Comparison of ENCODE assay signal across 8 cellular contexts in the genomic region with DNA sequence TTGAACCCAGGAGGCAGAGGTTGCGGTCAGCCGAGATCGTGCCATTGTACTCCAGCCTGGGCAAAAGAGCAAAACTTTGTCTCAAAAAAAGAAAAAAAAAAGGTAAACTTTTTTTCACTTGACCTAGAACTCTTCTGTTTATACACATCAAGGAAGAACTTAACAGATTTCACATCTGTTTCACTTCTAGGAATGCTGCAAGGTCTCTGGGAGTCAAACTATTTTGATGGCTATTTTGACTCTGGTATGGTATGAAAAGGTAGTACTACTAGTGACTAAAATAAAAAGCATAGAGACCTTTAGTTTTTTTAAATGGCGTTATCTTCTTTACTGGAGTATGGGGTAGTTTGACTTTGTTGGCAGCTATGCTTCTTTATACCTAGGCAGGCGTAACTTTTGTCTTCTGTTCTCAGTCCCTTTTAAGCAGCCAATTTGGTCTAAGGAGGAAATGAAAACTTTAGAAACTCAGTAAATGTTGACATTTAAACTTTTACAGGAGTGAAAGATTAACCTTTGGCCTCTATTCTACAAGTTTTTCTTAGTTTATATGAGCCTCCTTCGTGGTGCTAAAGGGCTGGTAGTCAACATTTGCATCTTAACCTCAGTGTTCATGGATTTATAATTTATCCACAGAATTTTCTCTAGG. TPM values are rescaled to one million over a fixed set of nuclear protein-coding genes. Genes with fewer than 3 reads are reported as not detected.
A peak's percentile ranks its signal among the peaks of the same experiment; 100 is the strongest.
DNase-seq lines count a peak whose midpoint lies in the region; ATAC-seq, FAIRE-seq and TF ChIP-seq lines count a peak whose summit lies in the region.
"Not testable (repeated sequence)": the region's sequence is repeated elsewhere in the genome, so short reads cannot be mapped to it uniquely, and the experiment has no call there.

No MANE protein-coding gene starts in this region.

- H3K36me3 ChIP-seq in Caco-2 (ENCODE audit: control insufficient read depth, insufficient read depth, low read length); GM12878 (ENCODE audit: control insufficient read depth in 2 of 2, insufficient read depth in 2 of 2, low read length in 1 of 2); HepG2 (replicated peaks in 1 of 2; ENCODE audit: control insufficient read depth in 1 of 2, insufficient read depth in 2 of 2, low read length in 2 of 2); small intestine (ENCODE audit: control insufficient read depth in 2 of 2, insufficient read depth in 2 of 2, low read length in 2 of 2): not testable (repeated sequence)

- RAD21 ChIA-PET in GM12878 (lab: Charles Lee; ENCODE audit: unreplicated experiment) = not testable (repeated sequence)

- CTCF ChIA-PET in Caco-2 (lab: Charles Lee); activated B cell treated with CpG ODN at 0.5 μM for 24 hours (lab: Charles Lee); HepG2 (lab: Yijun Ruan, JAX; ENCODE audit: low intra/inter-chr PET ratio, low total read pairs): not testable (repeated sequence)
- CTCF ChIA-PET in GM12878 (lab: Yijun Ruan, JAX) = interaction anchor here (1.7 kb wide), 1 partner anchor 83 kb away, joined by 4 read pairs; a partner anchor contains a TSS

- TF ChIP-seq POLR2A in GM12878 (IDR thresholded peaks at IDR 0.05; ENCODE audit: low read depth, low read length); HepG2 (IDR thresholded peaks at IDR 0.05; ENCODE audit: insufficient read depth in 1 of 2, low read depth in 2 of 2, low read length in 2 of 2): not testable (repeated sequence)

- POLR2A ChIA-PET in Caco-2 (lab: Charles Lee); activated B cell treated with CpG ODN at 0.5 μM for 24 hours (lab: Charles Lee); GM12878 (lab: Charles Lee); HepG2 (lab: Yijun Ruan, JAX): not testable (repeated sequence)

- TF ChIP-seq RAD21 in GM12878 (IDR thresholded peaks at IDR 0.05; ENCODE audit: insufficient read depth, low read depth, low read length); HepG2 (CRISPR knock-in tag; IDR thresholded peaks at IDR 0.05): not testable (repeated sequence)

- peak in 1 of 2 experiments; percentile 6 for DNase-seq in Caco-2
- not testable (repeated sequence) for DNase-seq in GM19239 (ENCODE audit: insufficient read length, low spot score); activated B cell treated with CpG ODN at 0.5 μM for 24 hours; GM12878 (ENCODE audit: low read depth, low spot score); HepG2 (ENCODE audit: low spot score)
- DNase-seq in small intestine = peak; percentile 1

- FAIRE-seq in GM19239 (lab: Jason Lieb, UNC) (peak; percentile 74), HepG2 (lab: Jason Lieb, UNC) (peak; percentile 23)
- not testable (repeated sequence) for FAIRE-seq in GM12878 (lab: Jason Lieb, UNC); small intestine (lab: Jason Lieb, UNC)

- not testable (repeated sequence) for TF ChIP-seq CTCF in Caco-2 (IDR thresholded peaks at IDR 0.05; ENCODE audit: insufficient read depth in 1 of 2, low read depth in 1 of 2, low read length in 1 of 2, severe bottlenecking in 1 of 2, unreplicated experiment in 1 of 2); activated B cell treated with CpG ODN at 0.5 μM for 24 hours (IDR thresholded peaks at IDR 0.05); GM12878 (IDR thresholded peaks at IDR 0.05 in 2 of 3, conservative IDR thresholded peaks at IDR 0.05 in 1 of 3; ENCODE audit: control insufficient read depth in 2 of 3, extremely low read depth in 1 of 3, insufficient read depth in 1 of 3, low read depth in 3 of 3, low read length in 3 of 3); HepG2 (CRISPR knock-in tag; IDR thresholded peaks at IDR 0.05)

- not testable (repeated sequence) for H3K9me3 ChIP-seq in Caco-2; GM12878 (replicated peaks; ENCODE audit: control insufficient read depth, insufficient read depth, low read length); HepG2 (ENCODE audit: low read length); small intestine (ENCODE audit: control insufficient read depth, low read depth)

- SMC1A ChIA-PET in GM12878 (lab: Charles Lee; ENCODE audit: uncharacterized antibody, unreplicated experiment) = interaction anchor here (0.6 to 1.0 kb wide), 2 partner anchors 53 to 643 kb away, joined by 3 read pairs; no protein-coding TSS in a partner anchor

- H4K20me1 ChIP-seq in GM12878 (ENCODE audit: control insufficient read depth, insufficient read depth) = not testable (repeated sequence)
- peaks cover 30% of the 10 kb centered on the region for H4K20me1 ChIP-seq in HepG2 (ENCODE audit: insufficient read depth, low read length)

- not testable (repeated sequence) for H3K36me3 Mint-ChIP-seq in Caco-2 (ENCODE audit: insufficient read depth, unreplicated experiment); activated B cell treated with CpG ODN at 0.5 μM for 24 hours (ENCODE audit: low read depth)

- in situ Hi-C loops in GM12878 (cut with MboI); HepG2 (cut with HindIII; ENCODE audit: extremely low pct_ligation_motif_present, low pct_unique_long_range_greater_than_20kb): not testable (repeated sequence)

- H3K27me3 Mint-ChIP-seq in Caco-2 (ENCODE audit: insufficient read depth, unreplicated experiment); activated B cell treated with CpG ODN at 0.5 μM for 24 hours: not testable (repeated sequence)

- not testable (repeated sequence) for BruUV-seq in Caco-2 (replicated peaks; lab: Mats Ljungman, UMichigan); GM12878 (replicated peaks; lab: Mats Ljungman, UMichigan); HepG2 (replicated peaks; lab: Mats Ljungman, UMichigan)

- not testable (repeated sequence) for H3K27me3 ChIP-seq in Caco-2 (replicated peaks; ENCODE audit: control insufficient read depth, insufficient read depth, low read length); GM12878 (replicated peaks in 1 of 2; ENCODE audit: control insufficient read depth in 2 of 2, insufficient read depth in 2 of 2, low read length in 1 of 2); HepG2 (ENCODE audit: control insufficient read depth in 1 of 2, insufficient read depth in 2 of 2, low read length in 2 of 2); small intestine (ENCODE audit: control insufficient read depth in 2 of 2, insufficient read depth in 2 of 2, low read length in 2 of 2)

- 84% methylated on average over 6 of the region's 6 CpGs for WGBS in GM12878 (ENCODE audit: insufficient coverage, insufficient replicate concordance, low lambda C conversion rate, missing lambda C conversion rate)
- 73% methylated on average over 6 of the region's 6 CpGs for WGBS in HepG2 (ENCODE audit: low lambda C conversion rate)
- WGBS in small intestine, 3 donors = 44 to 46% (median 45%) methylated on average over 6 of the region's 6 CpGs

- H3K9ac ChIP-seq in GM12878 (ENCODE audit: control insufficient read depth, insufficient read depth, low read length); HepG2 (ENCODE audit: insufficient read depth, low read depth, low read length): not testable (repeated sequence)

- H3K27ac ChIP-seq in GM12878 (ENCODE audit: control insufficient read depth, insufficient read depth); HepG2 (ENCODE audit: extremely low read length, insufficient read depth, low read length); small intestine (ENCODE audit: low read depth in 1 of 2, low read length in 1 of 2): not testable (repeated sequence)

- intact Hi-C loops in Caco-2 (cut with micrococcal nuclease; ENCODE audit: unreplicated experiment); activated B cell treated with CpG ODN at 0.5 μM for 24 hours (cut with micrococcal nuclease); GM12878 (cut with micrococcal nuclease; ENCODE audit: unreplicated experiment); HepG2 (cut with micrococcal nuclease; ENCODE audit: unreplicated experiment): not testable (repeated sequence)

- H3K27ac Mint-ChIP-seq in Caco-2 (ENCODE audit: unreplicated experiment) = peak overlapping the region; percentile 49
- H3K27ac Mint-ChIP-seq in activated B cell treated with CpG ODN at 0.5 μM for 24 hours = peak overlapping the region; percentile 46

- H3K4me1 Mint-ChIP-seq in Caco-2 (ENCODE audit: low read depth, unreplicated experiment) = not testable (repeated sequence)
- peaks cover 37% of the 10 kb centered on the region for H3K4me1 Mint-ChIP-seq in activated B cell treated with CpG ODN at 0.5 μM for 24 hours

- not testable (repeated sequence) for TF ChIP-seq EP300 in GM12878 (IDR thresholded peaks at IDR 0.05; ENCODE audit: borderline replicate concordance in 1 of 2, control insufficient read depth in 1 of 2, low read depth in 2 of 2, low read length in 2 of 2); HepG2 (IDR thresholded peaks at IDR 0.05; ENCODE audit: low read depth in 2 of 2, low read length in 2 of 2); HepG2 (CRISPR knock-in tag; IDR thresholded peaks at IDR 0.05; ENCODE audit: borderline replicate concordance)

- peaks cover 26% of the 10 kb centered on the region for H3K79me2 ChIP-seq in GM12878 (ENCODE audit: control insufficient read depth, insufficient read depth, low read length)
- H3K79me2 ChIP-seq in HepG2 (ENCODE audit: insufficient read depth, low read length) = peaks cover 69% of the 10 kb centered on the region

- H3K4me2 ChIP-seq in GM12878 (ENCODE audit: control insufficient read depth, insufficient read depth); HepG2 (ENCODE audit: low read depth, low read length): not testable (repeated sequence)

- H3K4me1 ChIP-seq in Caco-2; GM12878 (ENCODE audit: control insufficient read depth, insufficient read depth, low read length); small intestine (ENCODE audit: control insufficient read depth in 2 of 2, insufficient read depth in 1 of 2, low read depth in 1 of 2, low read length in 1 of 2): not testable (repeated sequence)
- H3K4me1 ChIP-seq in HepG2 (ENCODE audit: insufficient read depth, low read length) = peaks cover 22% of the 10 kb centered on the region

- H2AFZ ChIP-seq in GM12878 (ENCODE audit: control insufficient read depth, low read depth, low read length); HepG2 (ENCODE audit: low read length): not testable (repeated sequence)

- not testable (repeated sequence) for H3K9me3 Mint-ChIP-seq in Caco-2 (ENCODE audit: unreplicated experiment); activated B cell treated with CpG ODN at 0.5 μM for 24 hours

- H3K4me3 ChIP-seq in Caco-2 (ENCODE audit: low read depth, low read length); GM12878; HepG2 (replicated peaks in 1 of 3; ENCODE audit: insufficient read depth in 1 of 3, low read depth in 2 of 3, low read length in 3 of 3); small intestine (ENCODE audit: low read depth in 1 of 2, low read length in 2 of 2): not testable (repeated sequence)

- H3K4me3 Mint-ChIP-seq in Caco-2 (ENCODE audit: unreplicated experiment) = peak overlapping the region; percentile 56
- H3K4me3 Mint-ChIP-seq in activated B cell treated with CpG ODN at 0.5 μM for 24 hours = not testable (repeated sequence)

- ATAC-seq in HG02759 (IDR thresholded peaks at IDR 0.05; ENCODE audit: unreplicated experiment) (peak; percentile 60), HG03571 (IDR thresholded peaks at IDR 0.05; ENCODE audit: unreplicated experiment) (peak; percentile 47), GM12878 (peak; percentile 72)
- not testable (repeated sequence) for ATAC-seq in activated B cell treated with CpG ODN at 0.5 μM for 24 hours (ENCODE audit: low read depth); HepG2

RNA-seq across cellular contexts. Expression of a gene that starts 28.7 kb away (rescaled TPM):
- total RNA-seq in Caco-2 (2022) = 60.4 and 68.8 TPM in 2 replicates
- 54.6 and 57.0 TPM in 2 replicates for total RNA-seq in activated B cell treated with CpG ODN at 0.5 μM for 24 hours
- total RNA-seq in GM12878 (2013; cell fraction: nucleolus; rRNA removed) = 93.3 and 107 TPM in 2 replicates
- 31.6 and 33.6 TPM in 2 replicates for total RNA-seq in GM12878 (2014; rRNA removed)
- 46.2 and 49.7 TPM in 2 replicates for total RNA-seq in GM12878 (2014; rRNA removed; fragmentation: Illumina TruSeq; extraction: Trizol)
- total RNA-seq in GM12878 (2021) = 39.2 and 43.8 TPM in 2 replicates
- 11.0 TPM for polyA plus RNA-seq in GM12878 (2011; ENCODE audit: low read depth)
- 51.2 and 56.9 TPM in 2 replicates for polyA plus RNA-seq in GM12878 (2011; rRNA removed)
- polyA plus RNA-seq in GM12878 (2011; cell fraction: cytosol; rRNA removed) = 39.2 and 50.1 TPM in 2 replicates
- 29.8 and 35.4 TPM in 2 replicates for polyA plus RNA-seq in GM12878 (2011; cell fraction: nucleus; rRNA removed)
- 18.8 and 19.8 TPM in 2 replicates for polyA plus RNA-seq in GM12878 (2012)
- polyA plus RNA-seq in GM12878 (2014; fragmentation: Illumina TruSeq; extraction: Trizol) = 36.1 and 44.9 TPM in 2 replicates
- 10 to 100 TPM; 12.1 to 14.7 TPM for polyA plus RNA-seq in GM12878 (2014; fragmentation: Nextera tagmentation; extraction: Ambion mirVana)
- 22.0 and 23.4 TPM in 2 replicates for polyA plus RNA-seq in GM12878 (2014; rRNA removed)
- polyA plus RNA-seq in GM12878 (2016; fragmentation: Nextera tagmentation; extraction: Ambion mirVana) = 10 to 100 TPM; 12.6 to 17.9 TPM
- polyA minus RNA-seq in GM12878 (2011; rRNA and poly(A)+ RNA removed) = 116 and 117 TPM in 2 replicates
- polyA minus RNA-seq in GM12878 (2011; cell fraction: cytosol; rRNA and poly(A)+ RNA removed) = 23.4 and 41.0 TPM in 2 replicates
- 27.4 and 56.3 TPM in 2 replicates for polyA minus RNA-seq in GM12878 (2011; cell fraction: nucleus; rRNA and poly(A)+ RNA removed)
- 58.7 and 64.6 TPM in 2 replicates for total RNA-seq in HepG2 (2016; rRNA removed; fragmentation: Illumina TruSeq; extraction: Trizol)
- 34.5 and 37.0 TPM in 2 replicates for total RNA-seq in HepG2 (2016; cell fraction: cytosol; rRNA removed; fragmentation: Illumina TruSeq; extraction: Trizol; ENCODE audit: low read depth)
- total RNA-seq in HepG2 (2016; cell fraction: insoluble cytoplasmic fraction; rRNA removed; fragmentation: Illumina TruSeq; extraction: Trizol) = 57.0 and 69.7 TPM in 2 replicates
- 52.6 and 60.1 TPM in 2 replicates for total RNA-seq in HepG2 (2016; cell fraction: membrane; rRNA removed; fragmentation: Illumina TruSeq; extraction: Trizol)
- total RNA-seq in HepG2 (2016; cell fraction: nucleus; rRNA removed; fragmentation: Illumina TruSeq; extraction: Trizol) = 52.2 and 62.5 TPM in 2 replicates
- polyA plus RNA-seq in HepG2 (2011; rRNA removed) = 58.8 and 60.8 TPM in 2 replicates
- 34.3 and 44.3 TPM in 2 replicates for polyA plus RNA-seq in HepG2 (2011; cell fraction: cytosol; rRNA removed)
- 34.8 and 35.7 TPM in 2 replicates for polyA plus RNA-seq in HepG2 (2011; cell fraction: nucleus; rRNA removed)
- polyA plus RNA-seq in HepG2 (2012) = 25.7 and 28.6 TPM in 2 replicates
- polyA plus RNA-seq in HepG2 (2016; cell fraction: cytosol; fragmentation: Illumina TruSeq; extraction: Trizol; ENCODE audit: low read depth) = 8.7 and 9.3 TPM in 2 replicates
- polyA plus RNA-seq in HepG2 (2016; cell fraction: insoluble cytoplasmic fraction; fragmentation: Illumina TruSeq; extraction: Trizol; ENCODE audit: low read depth) = 47.4 and 53.6 TPM in 2 replicates
- 23.7 and 27.0 TPM in 2 replicates for polyA plus RNA-seq in HepG2 (2016; cell fraction: membrane; fragmentation: Illumina TruSeq; extraction: Trizol; ENCODE audit: low read depth)
- polyA plus RNA-seq in HepG2 (2016; cell fraction: nucleus; fragmentation: Illumina TruSeq; extraction: Trizol; ENCODE audit: insufficient read depth, low read depth) = 36.7 and 42.8 TPM in 2 replicates
- polyA minus RNA-seq in HepG2 (2011; rRNA and poly(A)+ RNA removed; ENCODE audit: low replicate concordance) = 105 and 145 TPM in 2 replicates
- polyA minus RNA-seq in HepG2 (2011; cell fraction: cytosol; rRNA and poly(A)+ RNA removed) = 50.6 and 60.3 TPM in 2 replicates
- 101 and 125 TPM in 2 replicates for polyA minus RNA-seq in HepG2 (2011; cell fraction: nucleus; rRNA and poly(A)+ RNA removed)
- 10 to 100 TPM; 13.0 to 18.6 (median 13.9) TPM for polyA plus RNA-seq in small intestine
